ENCODE assay signal across 25 cellular contexts in genomic region chr6:154485784-154486183, GRCh38. TPM values are rescaled to one million over a fixed set of nuclear protein-coding genes. Genes with fewer than 3 reads are reported as not detected.
DNase-seq lines count a peak whose midpoint lies in the region; ATAC-seq, FAIRE-seq and TF ChIP-seq lines count a peak whose summit lies in the region.
"Had no signal": no experiment of that assay in that cellular context is flagged by ENCODE, and none has a peak within 500 bp of the region (broad histone marks: within the 10 kb centered on the region; RNA-seq: fewer than 3 reads in every experiment).

No MANE protein-coding gene starts in this region.

- H3K27ac ChIP-seq in esophagus squamous epithelium (peak overlapping the region in 3 of 4 donors; percentile 26 to 50 (median 34)), small intestine (ENCODE audit: low read depth in 1 of 2, low read length in 1 of 2) (peak overlapping the region in 1 of 2 donors; percentile 32)
- H3K27ac ChIP-seq: 22Rv1, epithelial cell of prostate had no signal

- ATAC-seq in HG03159 (IDR thresholded peaks at IDR 0.05; ENCODE audit: unreplicated experiment) = no peak
- ATAC-seq: activated CD8-positive, alpha-beta memory T cell treated with anti-CD3 and anti-CD28 coated beads, Interleukin-2, amount 10 ng/mL, durations not matched to agents 7 days and 5 days; Right ventricle myocardium inferior; stimulated activated naive CD8-positive, alpha-beta T cell treated with anti-CD3 and anti-CD28 coated beads, Interleukin-15, amount 100 ng/mL, for 72 hours had no signal

- no peak for TF ChIP-seq CTCF in esophagus squamous epithelium (IDR thresholded peaks at IDR 0.05)

- no peak for FAIRE-seq in small intestine (lab: Jason Lieb, UNC)
- FAIRE-seq: astrocyte, TTC549 had no signal

- intact Hi-C loops in esophagus squamous epithelium (cut with DNase I) = no loop called here

- H3K4me3 ChIP-seq in esophagus squamous epithelium = no peak overlapping the region
- no peak overlapping the region for H3K4me3 ChIP-seq in small intestine (ENCODE audit: low read depth in 1 of 2, low read length in 2 of 2)

- peaks cover 13 to 56% (median 20%) of the 10 kb centered on the region in 3 donors for H3K4me1 ChIP-seq in esophagus squamous epithelium
- H3K4me1 ChIP-seq in small intestine (ENCODE audit: control insufficient read depth in 2 of 2, insufficient read depth in 1 of 2, low read depth in 1 of 2, low read length in 1 of 2) = peaks cover 4 to 5% of the 10 kb centered on the region in 2 donors

- H3K36me3 ChIP-seq in esophagus squamous epithelium (no peaks in the 10 kb centered on the region), small intestine (ENCODE audit: control insufficient read depth in 2 of 2, insufficient read depth in 2 of 2, low read length in 2 of 2) (no peaks in the 10 kb centered on the region)

- TF ChIP-seq POLR2A in esophagus squamous epithelium (IDR thresholded peaks at IDR 0.05) = no peak

- no peaks in the 10 kb centered on the region for H3K27me3 ChIP-seq in esophagus squamous epithelium
- H3K27me3 ChIP-seq in small intestine (ENCODE audit: control insufficient read depth in 2 of 2, insufficient read depth in 2 of 2, low read length in 2 of 2) = no peaks in the 10 kb centered on the region

- H3K9me3 ChIP-seq in esophagus squamous epithelium (no peaks in the 10 kb centered on the region), small intestine (ENCODE audit: control insufficient read depth, low read depth) (no peaks in the 10 kb centered on the region)

- DNase-seq in DMS153 (lab: John Stamatoyannopoulos, UW) (peak; percentile 35), DMS153 treated with DMSO at 0.1 percent for 48 hours (lab: John Stamatoyannopoulos, UW; ENCODE audit: unreplicated experiment) (no peak), SW480 (ENCODE audit: low spot score) (peak; percentile 33), esophagus squamous epithelium (lab: John Stamatoyannopoulos, UW) (no peak), small intestine (peak; percentile 87), SHP77 treated with DMSO at 0.1 percent for 48 hours (lab: John Stamatoyannopoulos, UW) (no peak), HuH-7 (ENCODE audit: low spot score) (no peak)
- DNase-seq: activated CD4-positive, alpha-beta T cell treated with anti-CD3 and anti-CD28 coated beads for 48 hours; activated CD8-positive, alpha-beta memory T cell treated with anti-CD3 and anti-CD28 coated beads, Interleukin-2, amount 10 ng/mL, durations not matched to agents 7 days and 5 days; cerebellar nuclear complex; COR-L47; GOT3; KBM-7; mesenchymal stem cell; NCI-H187; NCI-H774; stimulated activated naive CD8-positive, alpha-beta T cell treated with anti-CD3 and anti-CD28 coated beads, Interleukin-15, amount 100 ng/mL, for 72 hours; SW 1271; trophoblast cell had no signal

- 43 to 44% methylated on average over 6 to 9 of the region's 9 CpGs for WGBS in esophagus squamous epithelium, 2 donors
- 13 to 49% (median 45%) methylated on average over 9 of the region's 9 CpGs for WGBS in small intestine, 3 donors

RNA-seq across cellular contexts. Expression of gene CNKSR3, which starts 24.7 kb away (rescaled TPM):
- 10 to 100 TPM; 10.2 to 18.8 (median 13.8) TPM for total RNA-seq in esophagus squamous epithelium
- polyA plus RNA-seq in small intestine = 10 to 100 TPM; 10.6 to 11.6 (median 11.6) TPM
- total RNA-seq: activated CD8-positive, alpha-beta memory T cell treated with anti-CD3 and anti-CD28 coated beads, Interleukin-2, amount 10 ng/mL, durations not matched to agents 7 days and 5 days had no signal

Comparison
In these comparisons a context has a peak if more than half of its experiments do, and no peak if none do; other contexts are left out.
1. DNase-seq: peak in DMS153 (single experiment), SW480 (single experiment) and small intestine (single experiment); none in DMS153 treated with DMSO at 0.1 percent for 48 hours (single experiment), esophagus squamous epithelium (single experiment), SHP77 treated with DMSO at 0.1 percent for 48 hours (single experiment) and HuH-7 (single experiment).